Comparison of ENCODE assay signal across 10 cellular contexts in the genomic region with DNA sequence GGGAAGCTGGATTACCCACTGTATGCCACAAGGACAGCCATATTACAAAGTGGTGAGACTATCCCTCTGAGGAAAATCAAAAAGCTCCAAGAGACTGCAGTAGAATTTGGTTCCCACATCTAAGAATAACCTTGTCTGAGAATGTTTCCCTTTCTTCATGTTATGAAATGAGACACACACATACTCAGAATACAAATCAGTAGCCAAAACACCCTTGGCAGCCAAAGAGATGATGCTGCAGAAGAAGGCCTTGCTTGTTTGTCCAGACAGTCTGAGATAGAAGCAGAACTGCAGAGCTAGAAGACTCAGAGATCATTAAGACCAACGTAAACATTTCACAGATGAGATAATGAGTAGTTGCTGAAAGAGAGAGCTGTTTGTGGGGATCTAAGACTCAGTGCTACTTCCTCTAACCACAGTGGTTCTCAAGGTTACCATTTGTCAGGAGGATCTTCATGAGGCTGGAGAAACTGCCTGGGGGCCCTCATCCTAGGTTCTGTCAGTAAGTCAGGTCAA. TPM values are rescaled to one million over a fixed set of nuclear protein-coding genes. Genes with fewer than 3 reads are reported as not detected.
DNase-seq lines count a peak whose midpoint lies in the region; ATAC-seq and TF ChIP-seq lines count a peak whose summit lies in the region.
"Had no signal": no experiment of that assay in that cellular context is flagged by ENCODE, and none has a peak within 500 bp of the region (broad histone marks: within the 10 kb centered on the region; RNA-seq: fewer than 3 reads in every experiment).

No MANE protein-coding gene starts in this region.

- in situ Hi-C loops in GM13976 (cut with MboI; ENCODE audit: low sequenced_read_pairs, unreplicated experiment), result no loop called here
- in situ Hi-C loops in gastrocnemius medialis (cut with MboI; ENCODE audit: low sequenced_read_pairs in 4 of 4), result no loop called here

- TF ChIP-seq POLR2A in gastrocnemius medialis (IDR thresholded peaks at IDR 0.05), result no peak

- H3K36me3 ChIP-seq in SK-N-MC (ENCODE audit: insufficient read depth, low read length) (peaks cover 16% of the 10 kb centered on the region; the same call in 1 of the 2 replicates), gastrocnemius medialis (peaks cover 0 to 8% of the 10 kb centered on the region in 2 donors)

- ATAC-seq in gastrocnemius medialis (peak; percentile 81 to 82), left colon (no peak), HG03571 (IDR thresholded peaks at IDR 0.05; ENCODE audit: unreplicated experiment) (no peak), HG03457 (IDR thresholded peaks at IDR 0.05; ENCODE audit: unreplicated experiment) (no peak)

- H3K9me3 ChIP-seq in SK-N-MC (ENCODE audit: low read depth, low read length), result no peaks in the 10 kb centered on the region
- H3K9me3 ChIP-seq in gastrocnemius medialis, result no peaks in the 10 kb centered on the region

- TF ChIP-seq CTCF in GM13976 (IDR thresholded peaks at IDR 0.05; ENCODE audit: borderline replicate concordance, control extremely low read depth, extremely low read depth, insufficient read depth, missing control alignments) (no peak), gastrocnemius medialis (IDR thresholded peaks at IDR 0.05 in 4 of 5, conservative IDR thresholded peaks at IDR 0.05 in 1 of 5) (no peak)

- peak; percentile 41 for DNase-seq in GM13976 (ENCODE audit: low spot score)
- no peak for DNase-seq in SK-N-MC (ENCODE audit: low read depth, low spot score)
- peak; percentile 18 for DNase-seq in fibroblast of the conjunctiva (ENCODE audit: low read depth)
- no peak for DNase-seq in gastrocnemius medialis
- no peak for DNase-seq in left colon
- no peak for DNase-seq in NCI-H524 (lab: John Stamatoyannopoulos, UW)
- DNase-seq: activated CD8-positive, alpha-beta memory T cell treated with anti-CD3 and anti-CD28 coated beads for 24 hours; effector CD8-positive, alpha-beta T cell had no signal

- H3K27me3 ChIP-seq in gastrocnemius medialis, result no peaks in the 10 kb centered on the region

- intact Hi-C loops in gastrocnemius medialis (cut with DNase I; ENCODE audit: low total_unique reads), result no loop called here
- intact Hi-C loops in left colon (cut with DNase I, micrococcal nuclease), result no loop called here

- H3K4me3 ChIP-seq in SK-N-MC (no peak overlapping the region), gastrocnemius medialis (no peak overlapping the region)

- H3K9ac ChIP-seq in SK-N-MC (ENCODE audit: insufficient read length), result no peak overlapping the region

- H3K4me1 ChIP-seq in gastrocnemius medialis, result peaks cover 22 to 35% of the 10 kb centered on the region in 2 donors

- H3K27ac ChIP-seq in SK-N-MC (peak overlapping the region; percentile 55; the same call in 1 of the 2 replicates), gastrocnemius medialis (peak overlapping the region; percentile 26 to 66 (median 62))

RNA-seq across cellular contexts. Expression of a gene that starts 38.8 kb away (rescaled TPM):
- 10 to 100 TPM; 18.5 to 63.5 (median 36.7) TPM for total RNA-seq in gastrocnemius medialis
- total RNA-seq in left colon, result 1 to 10 TPM; 2.6 to 3.1 TPM

Comparison
In these comparisons a context has a peak if more than half of its experiments do, and no peak if none do; other contexts are left out.
1. DNase-seq: peak in GM13976 (single experiment) and fibroblast of the conjunctiva (single experiment); none in SK-N-MC (single experiment), gastrocnemius medialis (0 of 2), left colon (0 of 2) and NCI-H524 (0 of 2).
2. ATAC-seq: peak in gastrocnemius medialis (2 of 2); none in left colon (single experiment), HG03571 (single experiment) and HG03457 (single experiment).
3. RNA of a gene that starts 38.8 kb away (total RNA-seq): 18.5 to 63.5 TPM in gastrocnemius medialis; 2.6 to 3.1 TPM in left colon; every median in the first group is over 4 times any median in the second.